Comparison of ENCODE assay signal across 1 cellular context in genomic region chr2:58039170-58039611, GRCh38.
A peak's percentile ranks its signal among the peaks of the same experiment; 100 is the strongest.
TF ChIP-seq lines count a peak whose summit lies in the region.

No MANE protein-coding gene starts in this region.

TF ChIP-seq in GM12878, 131 proteins besides CTCF, POLR2A, EP300 and RAD21 (continued from another document and continues in another):
- TF ChIP-seq WRNIP1 (IDR thresholded peaks at IDR 0.05; ENCODE audit: borderline replicate concordance, low read depth, low read length) (no peak), SMARCA5 (IDR thresholded peaks at IDR 0.05) (0 out of 2 replicates have a peak, but pooled peaks have one; percentile 41), TCF12 (IDR thresholded peaks at IDR 0.05; ENCODE audit: low read depth, low read length) (0 out of 2 replicates have a peak, but pooled peaks have one; percentile 41), POU2F2 (IDR thresholded peaks at IDR 0.05; ENCODE audit: borderline replicate concordance, low read depth, low read length) (no peak), EGR1 (IDR thresholded peaks at IDR 0.05; ENCODE audit: borderline replicate concordance in 1 of 2, low read depth in 2 of 2, low read length in 2 of 2) (no peak), E4F1 (IDR thresholded peaks at IDR 0.05; ENCODE audit: borderline replicate concordance, partially characterized antibody) (no peak), BRCA1 (IDR thresholded peaks at IDR 0.05; ENCODE audit: low read depth, low read length) (no peak), ZNF274 (IDR thresholded peaks at IDR 0.05; ENCODE audit: insufficient read depth, insufficient read length) (no peak), NFIC (IDR thresholded peaks at IDR 0.05; ENCODE audit: low read depth, low read length) (peak; percentile 57; the same call in 1 of the 2 replicates), BCL11A (IDR thresholded peaks at IDR 0.05; ENCODE audit: low read depth, low read length) (peak; percentile 67; the same call in 1 of the 2 replicates), CBFB (IDR thresholded peaks at IDR 0.05; ENCODE audit: low read depth) (no peak), MYB (IDR thresholded peaks at IDR 0.05; ENCODE audit: borderline replicate concordance, low read depth, low read length) (no peak), GATAD2B (conservative IDR thresholded peaks at IDR 0.05; ENCODE audit: low read depth) (0 out of 2 replicates have a peak, but pooled peaks have one; percentile 53), KDM1A (IDR thresholded peaks at IDR 0.05; ENCODE audit: borderline replicate concordance) (no peak), IRF4 (IDR thresholded peaks at IDR 0.05; ENCODE audit: low read depth, low read length) (peak; percentile 32; the same call in 1 of the 2 replicates), SMC3 (IDR thresholded peaks at IDR 0.05; ENCODE audit: borderline replicate concordance, low read length) (no peak), ZNF622 (IDR thresholded peaks at IDR 0.05) (no peak), IKZF1 (conservative IDR thresholded peaks at IDR 0.05) (peak; percentile 92), RFX5 (IDR thresholded peaks at IDR 0.05; ENCODE audit: low read depth, low read length) (no peak), RUNX3 (IDR thresholded peaks at IDR 0.05; ENCODE audit: low read length) (no peak), POLR2AphosphoS5 (IDR thresholded peaks at IDR 0.05; ENCODE audit: low read length) (no peak), USF2 (IDR thresholded peaks at IDR 0.05; ENCODE audit: borderline replicate concordance, low read depth, low read length) (no peak), ZZZ3 (IDR thresholded peaks at IDR 0.05; ENCODE audit: control insufficient read depth, insufficient read length, low read depth) (no peak), HDGF (IDR thresholded peaks at IDR 0.05) (0 out of 2 replicates have a peak, but pooled peaks have one; percentile 28), TBL1XR1 (IDR thresholded peaks at IDR 0.05; ENCODE audit: low read depth, low read length) (no peak), TCF3 (IDR thresholded peaks at IDR 0.05; ENCODE audit: borderline replicate concordance, insufficient read depth, low read depth, low read length) (no peak), NR2C2 (IDR thresholded peaks at IDR 0.05; ENCODE audit: borderline replicate concordance, control insufficient read depth, insufficient read length, low read depth) (no peak), ZNF24 (IDR thresholded peaks at IDR 0.05) (no peak), NBN (IDR thresholded peaks at IDR 0.05) (peak; percentile 50; the same call in 1 of the 2 replicates), BACH1 (IDR thresholded peaks at IDR 0.05; ENCODE audit: borderline replicate concordance) (no peak; the same call in 1 of the 2 replicates), BCL3 (IDR thresholded peaks at IDR 0.05; ENCODE audit: borderline replicate concordance, insufficient read depth, low read depth, low read length, poor library complexity, severe bottlenecking) (no peak), PAX8 (IDR thresholded peaks at IDR 0.05) (no peak), EED (IDR thresholded peaks at IDR 0.05; ENCODE audit: low read depth) (peak; percentile 87), MEF2A (IDR thresholded peaks at IDR 0.05; ENCODE audit: insufficient read depth, low read depth, low read length) (no peak), BMI1 (IDR thresholded peaks at IDR 0.05; ENCODE audit: borderline replicate concordance) (no peak), CHD4 (IDR thresholded peaks at IDR 0.05) (no peak), IKZF2 (IDR thresholded peaks at IDR 0.05) (peak; percentile 97), RELA (IDR thresholded peaks at IDR 0.05; ENCODE audit: borderline replicate concordance, partially characterized antibody) (no peak), POLR2AphosphoS2 (IDR thresholded peaks at IDR 0.05; ENCODE audit: low read depth, low read length) (no peak), NR2C1 (IDR thresholded peaks at IDR 0.05) (no peak), YBX1 (IDR thresholded peaks at IDR 0.05) (no peak), CBX3 (IDR thresholded peaks at IDR 0.05; ENCODE audit: borderline replicate concordance, low read depth) (no peak), PKNOX1 (IDR thresholded peaks at IDR 0.05) (no peak)
- TF ChIP-seq, protein P1, sequence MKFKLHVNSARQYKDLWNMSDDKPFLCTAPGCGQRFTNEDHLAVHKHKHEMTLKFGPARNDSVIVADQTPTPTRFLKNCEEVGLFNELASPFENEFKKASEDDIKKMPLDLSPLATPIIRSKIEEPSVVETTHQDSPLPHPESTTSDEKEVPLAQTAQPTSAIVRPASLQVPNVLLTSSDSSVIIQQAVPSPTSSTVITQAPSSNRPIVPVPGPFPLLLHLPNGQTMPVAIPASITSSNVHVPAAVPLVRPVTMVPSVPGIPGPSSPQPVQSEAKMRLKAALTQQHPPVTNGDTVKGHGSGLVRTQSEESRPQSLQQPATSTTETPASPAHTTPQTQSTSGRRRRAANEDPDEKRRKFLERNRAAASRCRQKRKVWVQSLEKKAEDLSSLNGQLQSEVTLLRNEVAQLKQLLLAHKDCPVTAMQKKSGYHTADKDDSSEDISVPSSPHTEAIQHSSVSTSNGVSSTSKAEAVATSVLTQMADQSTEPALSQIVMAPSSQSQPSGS (IDR thresholded peaks at IDR 0.05; ENCODE audit: low read length) = 0 out of 2 replicates have a peak, but pooled peaks have one; percentile 13
- TF ChIP-seq, protein P2, sequence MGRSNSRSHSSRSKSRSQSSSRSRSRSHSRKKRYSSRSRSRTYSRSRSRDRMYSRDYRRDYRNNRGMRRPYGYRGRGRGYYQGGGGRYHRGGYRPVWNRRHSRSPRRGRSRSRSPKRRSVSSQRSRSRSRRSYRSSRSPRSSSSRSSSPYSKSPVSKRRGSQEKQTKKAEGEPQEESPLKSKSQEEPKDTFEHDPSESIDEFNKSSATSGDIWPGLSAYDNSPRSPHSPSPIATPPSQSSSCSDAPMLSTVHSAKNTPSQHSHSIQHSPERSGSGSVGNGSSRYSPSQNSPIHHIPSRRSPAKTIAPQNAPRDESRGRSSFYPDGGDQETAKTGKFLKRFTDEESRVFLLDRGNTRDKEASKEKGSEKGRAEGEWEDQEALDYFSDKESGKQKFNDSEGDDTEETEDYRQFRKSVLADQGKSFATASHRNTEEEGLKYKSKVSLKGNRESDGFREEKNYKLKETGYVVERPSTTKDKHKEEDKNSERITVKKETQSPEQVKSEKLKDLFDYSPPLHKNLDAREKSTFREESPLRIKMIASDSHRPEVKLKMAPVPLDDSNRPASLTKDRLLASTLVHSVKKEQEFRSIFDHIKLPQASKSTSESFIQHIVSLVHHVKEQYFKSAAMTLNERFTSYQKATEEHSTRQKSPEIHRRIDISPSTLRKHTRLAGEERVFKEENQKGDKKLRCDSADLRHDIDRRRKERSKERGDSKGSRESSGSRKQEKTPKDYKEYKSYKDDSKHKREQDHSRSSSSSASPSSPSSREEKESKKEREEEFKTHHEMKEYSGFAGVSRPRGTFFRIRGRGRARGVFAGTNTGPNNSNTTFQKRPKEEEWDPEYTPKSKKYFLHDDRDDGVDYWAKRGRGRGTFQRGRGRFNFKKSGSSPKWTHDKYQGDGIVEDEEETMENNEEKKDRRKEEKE (IDR thresholded peaks at IDR 0.05) = no peak
- TF ChIP-seq, protein P3, sequence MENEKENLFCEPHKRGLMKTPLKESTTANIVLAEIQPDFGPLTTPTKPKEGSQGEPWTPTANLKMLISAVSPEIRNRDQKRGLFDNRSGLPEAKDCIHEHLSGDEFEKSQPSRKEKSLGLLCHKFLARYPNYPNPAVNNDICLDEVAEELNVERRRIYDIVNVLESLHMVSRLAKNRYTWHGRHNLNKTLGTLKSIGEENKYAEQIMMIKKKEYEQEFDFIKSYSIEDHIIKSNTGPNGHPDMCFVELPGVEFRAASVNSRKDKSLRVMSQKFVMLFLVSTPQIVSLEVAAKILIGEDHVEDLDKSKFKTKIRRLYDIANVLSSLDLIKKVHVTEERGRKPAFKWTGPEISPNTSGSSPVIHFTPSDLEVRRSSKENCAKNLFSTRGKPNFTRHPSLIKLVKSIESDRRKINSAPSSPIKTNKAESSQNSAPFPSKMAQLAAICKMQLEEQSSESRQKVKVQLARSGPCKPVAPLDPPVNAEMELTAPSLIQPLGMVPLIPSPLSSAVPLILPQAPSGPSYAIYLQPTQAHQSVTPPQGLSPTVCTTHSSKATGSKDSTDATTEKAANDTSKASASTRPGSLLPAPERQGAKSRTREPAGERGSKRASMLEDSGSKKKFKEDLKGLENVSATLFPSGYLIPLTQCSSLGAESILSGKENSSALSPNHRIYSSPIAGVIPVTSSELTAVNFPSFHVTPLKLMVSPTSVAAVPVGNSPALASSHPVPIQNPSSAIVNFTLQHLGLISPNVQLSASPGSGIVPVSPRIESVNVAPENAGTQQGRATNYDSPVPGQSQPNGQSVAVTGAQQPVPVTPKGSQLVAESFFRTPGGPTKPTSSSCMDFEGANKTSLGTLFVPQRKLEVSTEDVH (IDR thresholded peaks at IDR 0.05; ENCODE audit: low read depth, partially characterized antibody) = no peak
- TF ChIP-seq, protein P4, sequence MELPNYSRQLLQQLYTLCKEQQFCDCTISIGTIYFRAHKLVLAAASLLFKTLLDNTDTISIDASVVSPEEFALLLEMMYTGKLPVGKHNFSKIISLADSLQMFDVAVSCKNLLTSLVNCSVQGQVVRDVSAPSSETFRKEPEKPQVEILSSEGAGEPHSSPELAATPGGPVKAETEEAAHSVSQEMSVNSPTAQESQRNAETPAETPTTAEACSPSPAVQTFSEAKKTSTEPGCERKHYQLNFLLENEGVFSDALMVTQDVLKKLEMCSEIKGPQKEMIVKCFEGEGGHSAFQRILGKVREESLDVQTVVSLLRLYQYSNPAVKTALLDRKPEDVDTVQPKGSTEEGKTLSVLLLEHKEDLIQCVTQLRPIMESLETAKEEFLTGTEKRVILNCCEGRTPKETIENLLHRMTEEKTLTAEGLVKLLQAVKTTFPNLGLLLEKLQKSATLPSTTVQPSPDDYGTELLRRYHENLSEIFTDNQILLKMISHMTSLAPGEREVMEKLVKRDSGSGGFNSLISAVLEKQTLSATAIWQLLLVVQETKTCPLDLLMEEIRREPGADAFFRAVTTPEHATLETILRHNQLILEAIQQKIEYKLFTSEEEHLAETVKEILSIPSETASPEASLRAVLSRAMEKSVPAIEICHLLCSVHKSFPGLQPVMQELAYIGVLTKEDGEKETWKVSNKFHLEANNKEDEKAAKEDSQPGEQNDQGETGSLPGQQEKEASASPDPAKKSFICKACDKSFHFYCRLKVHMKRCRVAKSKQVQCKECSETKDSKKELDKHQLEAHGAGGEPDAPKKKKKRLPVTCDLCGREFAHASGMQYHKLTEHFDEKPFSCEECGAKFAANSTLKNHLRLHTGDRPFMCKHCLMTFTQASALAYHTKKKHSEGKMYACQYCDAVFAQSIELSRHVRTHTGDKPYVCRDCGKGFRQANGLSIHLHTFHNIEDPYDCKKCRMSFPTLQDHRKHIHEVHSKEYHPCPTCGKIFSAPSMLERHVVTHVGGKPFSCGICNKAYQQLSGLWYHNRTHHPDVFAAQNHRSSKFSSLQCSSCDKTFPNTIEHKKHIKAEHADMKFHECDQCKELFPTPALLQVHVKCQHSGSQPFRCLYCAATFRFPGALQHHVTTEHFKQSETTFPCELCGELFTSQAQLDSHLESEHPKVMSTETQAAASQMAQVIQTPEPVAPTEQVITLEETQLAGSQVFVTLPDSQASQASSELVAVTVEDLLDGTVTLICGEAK (IDR thresholded peaks at IDR 0.05; ENCODE audit: borderline replicate concordance) = no peak; the same call in 1 of the 2 replicates
- TF ChIP-seq, protein P5, sequence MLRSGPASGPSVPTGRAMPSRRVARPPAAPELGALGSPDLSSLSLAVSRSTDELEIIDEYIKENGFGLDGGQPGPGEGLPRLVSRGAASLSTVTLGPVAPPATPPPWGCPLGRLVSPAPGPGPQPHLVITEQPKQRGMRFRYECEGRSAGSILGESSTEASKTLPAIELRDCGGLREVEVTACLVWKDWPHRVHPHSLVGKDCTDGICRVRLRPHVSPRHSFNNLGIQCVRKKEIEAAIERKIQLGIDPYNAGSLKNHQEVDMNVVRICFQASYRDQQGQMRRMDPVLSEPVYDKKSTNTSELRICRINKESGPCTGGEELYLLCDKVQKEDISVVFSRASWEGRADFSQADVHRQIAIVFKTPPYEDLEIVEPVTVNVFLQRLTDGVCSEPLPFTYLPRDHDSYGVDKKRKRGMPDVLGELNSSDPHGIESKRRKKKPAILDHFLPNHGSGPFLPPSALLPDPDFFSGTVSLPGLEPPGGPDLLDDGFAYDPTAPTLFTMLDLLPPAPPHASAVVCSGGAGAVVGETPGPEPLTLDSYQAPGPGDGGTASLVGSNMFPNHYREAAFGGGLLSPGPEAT (IDR thresholded peaks at IDR 0.05; ENCODE audit: low read depth) = peak; percentile 93
